24 cellular contexts compared by ENCODE assay signal in genomic region chr11:46801694-46802093, GRCh38.
"Had no signal": no experiment of that assay in that cellular context is flagged by ENCODE, and none has a peak within 500 bp of the region (broad histone marks: within the 10 kb centered on the region; RNA-seq: fewer than 3 reads in every experiment).

No MANE protein-coding gene starts in this region.

- H3K27ac ChIP-seq: epithelial cell of prostate, esophagus squamous epithelium, thoracic aorta, uterus had no signal

- H3K36me3 ChIP-seq: uterus had no signal

- H3K27me3 ChIP-seq: esophagus squamous epithelium, uterus had no signal

- H3K4me3 ChIP-seq: esophagus squamous epithelium, lung, mucosa of descending colon, thoracic aorta, uterus had no signal

- DNase-seq: activated CD4-positive, alpha-beta T cell treated with anti-CD3 and anti-CD28 coated beads for 1 hour; activated CD4-positive, alpha-beta T cell treated with anti-CD3 and anti-CD28 coated beads, Interleukin-2, amount 10 ng/mL, durations not matched to agents 7 days and 5 days; activated CD8-positive, alpha-beta T cell treated with anti-CD3 and anti-CD28 coated beads for 36 hours; activated naive CD8-positive, alpha-beta T cell treated with anti-CD3 and anti-CD28 coated beads, Interleukin-2, amount 50 U/mL, for 24 hours; activated T-cell treated with anti-CD3 and anti-CD28 coated beads, Interleukin-2, amount 50 U/mL, for 48 hours; amygdala; effector CD4-positive, alpha-beta T cell; esophagus squamous epithelium; foreskin melanocyte; hypothalamus; immature natural killer cell; kidney; mucosa of descending colon; small intestine; stimulated activated CD4-positive, alpha-beta T cell treated with anti-CD3 and anti-CD28 coated beads, Interleukin-4, amount 100 ng/mL, for 24 hours; T-cell; trophoblast cell; uterus had no signal

- FAIRE-seq: kidney, small intestine had no signal

- H3K4me1 ChIP-seq: esophagus squamous epithelium, uterus had no signal

- ATAC-seq: activated CD8-positive, alpha-beta T cell treated with anti-CD3 and anti-CD28 coated beads for 36 hours; activated naive CD8-positive, alpha-beta T cell treated with anti-CD3 and anti-CD28 coated beads, Interleukin-2, amount 50 U/mL, for 24 hours; mucosa of descending colon; natural killer cell treated with Interleukin-12 subunit alpha and Interleukin-12 subunit beta and Interleukin-15 and Interleukin-18, amount 100 ng/mL, for 72 hours; sciatic nerve; stimulated activated effector memory CD8-positive, alpha-beta T cell treated with anti-CD3 and anti-CD28 coated beads, Interleukin-12 subunit alpha, Interleukin-12 subunit beta, amount 100 ng/mL, for 72 hours; T-cell had no signal

- H3K9me3 ChIP-seq: esophagus squamous epithelium, mucosa of descending colon, thoracic aorta, uterus had no signal
